In the genomic region with DNA sequence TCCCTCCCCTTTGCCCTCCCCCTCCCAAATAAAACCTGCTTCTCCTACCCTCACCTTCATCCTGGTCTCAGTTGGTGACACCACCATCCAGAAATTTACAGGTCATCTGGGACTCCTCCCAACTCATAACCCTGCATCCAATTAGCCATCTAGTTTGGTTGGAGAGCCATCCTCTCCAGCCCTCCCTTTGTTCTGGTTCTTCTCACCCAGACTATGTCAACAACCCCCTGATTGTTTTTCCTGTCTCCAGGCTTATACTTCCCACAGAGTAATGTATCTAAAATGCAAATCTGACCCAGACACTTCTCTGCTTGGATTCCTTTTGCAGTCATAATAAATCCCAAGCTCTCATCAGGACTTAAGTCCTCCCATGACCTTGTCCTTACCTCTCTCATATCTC, we compare ENCODE assay signal across 18 cellular contexts. TPM values are rescaled to one million over a fixed set of nuclear protein-coding genes. Genes with fewer than 3 reads are reported as not detected.
DNase-seq lines count a peak whose midpoint lies in the region; ATAC-seq and TF ChIP-seq lines count a peak whose summit lies in the region.
"Had no signal": no experiment of that assay in that cellular context is flagged by ENCODE, and none has a peak within 500 bp of the region (broad histone marks: within the 10 kb centered on the region; RNA-seq: fewer than 3 reads in every experiment).

No MANE protein-coding gene starts in this region.

- H3K27ac ChIP-seq in parathyroid adenoma (peak overlapping the region; percentile 69), ascending aorta (no peak overlapping the region)
- H3K27ac ChIP-seq: left lung, SJCRH30 had no signal

- H3K36me3 ChIP-seq in parathyroid adenoma (ENCODE audit: control insufficient read depth, insufficient read depth, low read length) (no peaks in the 10 kb centered on the region), ascending aorta (peaks cover 5 to 7% of the 10 kb centered on the region in 2 donors)
- H3K36me3 ChIP-seq: SJCRH30 had no signal

- H3K4me1 Mint-ChIP-seq in activated CD4-positive, alpha-beta T cell treated with anti-CD3 and anti-CD28 coated beads, Interleukin-2, amount 10 ng/mL, durations not matched to agents 24 days and 14 days: peaks cover 14% of the 10 kb centered on the region

- TF ChIP-seq CTCF in parathyroid adenoma (IDR thresholded peaks at IDR 0.05) (no peak), ascending aorta (IDR thresholded peaks at IDR 0.05) (no peak)

- no peaks in the 10 kb centered on the region for H3K9me3 Mint-ChIP-seq in activated CD4-positive, alpha-beta T cell treated with anti-CD3 and anti-CD28 coated beads, Interleukin-2, amount 10 ng/mL, durations not matched to agents 24 days and 14 days
- H3K9me3 Mint-ChIP-seq: activated naive CD8-positive, alpha-beta T cell treated with anti-CD3 and anti-CD28 coated beads, Interleukin-2, amount 50 U/mL, for 24 hours had no signal

- H3K9me3 ChIP-seq in parathyroid adenoma (ENCODE audit: control insufficient read depth, low read length) (no peaks in the 10 kb centered on the region), ascending aorta (no peaks in the 10 kb centered on the region)
- H3K9me3 ChIP-seq: left lung, SJCRH30 had no signal

- H3K4me1 ChIP-seq in parathyroid adenoma: peaks cover 19% of the 10 kb centered on the region
- no peaks in the 10 kb centered on the region for H3K4me1 ChIP-seq in ascending aorta
- H3K4me1 ChIP-seq: SJCRH30 had no signal

- no peak overlapping the region for H3K27ac Mint-ChIP-seq in activated CD4-positive, alpha-beta T cell treated with anti-CD3 and anti-CD28 coated beads, Interleukin-2, amount 10 ng/mL, durations not matched to agents 24 days and 14 days
- H3K27ac Mint-ChIP-seq: activated naive CD8-positive, alpha-beta T cell treated with anti-CD3 and anti-CD28 coated beads, Interleukin-2, amount 50 U/mL, for 24 hours had no signal

- H3K27me3 Mint-ChIP-seq in activated CD4-positive, alpha-beta T cell treated with anti-CD3 and anti-CD28 coated beads, Interleukin-2, amount 10 ng/mL, durations not matched to agents 24 days and 14 days: no peaks in the 10 kb centered on the region
- H3K27me3 Mint-ChIP-seq: activated naive CD8-positive, alpha-beta T cell treated with anti-CD3 and anti-CD28 coated beads, Interleukin-2, amount 50 U/mL, for 24 hours had no signal

- no peak overlapping the region for H3K9ac ChIP-seq in parathyroid adenoma

- no peak overlapping the region for H2AFZ ChIP-seq in parathyroid adenoma

- no peak overlapping the region for H3K4me3 ChIP-seq in parathyroid adenoma (ENCODE audit: low read depth, low read length)
- no peak overlapping the region for H3K4me3 ChIP-seq in ascending aorta
- H3K4me3 ChIP-seq: K562, left lung, SJCRH30, skin epidermis had no signal

- peaks cover 6% of the 10 kb centered on the region for H3K36me3 Mint-ChIP-seq in activated CD4-positive, alpha-beta T cell treated with anti-CD3 and anti-CD28 coated beads, Interleukin-2, amount 10 ng/mL, durations not matched to agents 24 days and 14 days (ENCODE audit: low read depth)

- no peak overlapping the region for H3K4me3 Mint-ChIP-seq in activated CD4-positive, alpha-beta T cell treated with anti-CD3 and anti-CD28 coated beads, Interleukin-2, amount 10 ng/mL, durations not matched to agents 24 days and 14 days
- H3K4me3 Mint-ChIP-seq: activated naive CD8-positive, alpha-beta T cell treated with anti-CD3 and anti-CD28 coated beads, Interleukin-2, amount 50 U/mL, for 24 hours had no signal

- no peaks in the 10 kb centered on the region for H3K79me2 ChIP-seq in parathyroid adenoma

- no peak overlapping the region for H3K4me2 ChIP-seq in parathyroid adenoma (ENCODE audit: low read length)

- intact Hi-C loops in activated CD4-positive, alpha-beta T cell treated with anti-CD3 and anti-CD28 coated beads, Interleukin-2, amount 10 ng/mL, durations not matched to agents 24 days and 14 days (cut with micrococcal nuclease): no loop called here
- intact Hi-C loops in ascending aorta (cut with DNase I): loop anchor here (5.0 to 10.0 kb wide), 2 partner anchors 1090 to 1242 kb away; partner anchors contain the start of genes NKAPD1, PIH1D2 and PTS

- no peak for ATAC-seq in HG02981 (IDR thresholded peaks at IDR 0.05; ENCODE audit: unreplicated experiment)
- ATAC-seq: activated naive CD8-positive, alpha-beta T cell treated with anti-CD3 and anti-CD28 coated beads, Interleukin-2, amount 50 U/mL, for 24 hours; K562; left lung had no signal

- H3K27me3 ChIP-seq in parathyroid adenoma (ENCODE audit: control insufficient read depth, insufficient read depth, low read length) (no peaks in the 10 kb centered on the region), ascending aorta (no peaks in the 10 kb centered on the region)
- H3K27me3 ChIP-seq: left lung, SJCRH30 had no signal

- peak; percentile 57 for DNase-seq in DMS153 treated with DMSO at 0.1 percent for 48 hours (lab: John Stamatoyannopoulos, UW; ENCODE audit: unreplicated experiment)
- DNase-seq in NCI-H2029 treated with DMSO at 0.1 percent for 48 hours (lab: John Stamatoyannopoulos, UW): peak; percentile 91
- DNase-seq in NCI-H748 treated with DMSO at 0.1 percent for 48 hours (lab: John Stamatoyannopoulos, UW): peak; percentile 10
- DNase-seq in activated CD4-positive, alpha-beta T cell treated with anti-CD3 and anti-CD28 coated beads, Interleukin-2, amount 10 ng/mL, durations not matched to agents 24 days and 14 days: no peak
- no peak for DNase-seq in ascending aorta (ENCODE audit: low spot score in 2 of 2)
- DNase-seq: activated effector memory CD4-positive, alpha-beta T cell treated with anti-CD3 and anti-CD28 coated beads, Interleukin-2, amount 50 U/mL, for 16 hours; activated naive CD8-positive, alpha-beta T cell treated with anti-CD3 and anti-CD28 coated beads, Interleukin-2, amount 50 U/mL, for 24 hours; effector CD8-positive, alpha-beta T cell; foreskin melanocyte; left lung; NCI-H2171; SJCRH30; stimulated activated CD4-positive, alpha-beta T cell treated with anti-CD3 and anti-CD28 coated beads, Interleukin-1b, Interleukin-23, amount 100 ng/mL, for 48 hours; T-helper 1 cell had no signal

RNA-seq across cellular contexts. Expression of gene TTC12, which starts 2.9 kb away (rescaled TPM):
- 5.3 and 9.2 TPM in 2 replicates for total RNA-seq in activated CD4-positive, alpha-beta T cell treated with anti-CD3 and anti-CD28 coated beads, Interleukin-2, amount 10 ng/mL, durations not matched to agents 24 days and 14 days
- 3.0 TPM for total RNA-seq in ascending aorta
- total RNA-seq: SJCRH30 had no signal

Comparison
In these comparisons a context has a peak if more than half of its experiments do, and no peak if none do; other contexts are left out.
1. DNase-seq: peak in DMS153 treated with DMSO at 0.1 percent for 48 hours (single experiment), NCI-H2029 treated with DMSO at 0.1 percent for 48 hours (single experiment) and NCI-H748 treated with DMSO at 0.1 percent for 48 hours (single experiment); none in activated CD4-positive, alpha-beta T cell treated with anti-CD3 and anti-CD28 coated beads, Interleukin-2, amount 10 ng/mL, durations not matched to agents 24 days and 14 days (single experiment) and ascending aorta (0 of 2).